In the genomic region with DNA sequence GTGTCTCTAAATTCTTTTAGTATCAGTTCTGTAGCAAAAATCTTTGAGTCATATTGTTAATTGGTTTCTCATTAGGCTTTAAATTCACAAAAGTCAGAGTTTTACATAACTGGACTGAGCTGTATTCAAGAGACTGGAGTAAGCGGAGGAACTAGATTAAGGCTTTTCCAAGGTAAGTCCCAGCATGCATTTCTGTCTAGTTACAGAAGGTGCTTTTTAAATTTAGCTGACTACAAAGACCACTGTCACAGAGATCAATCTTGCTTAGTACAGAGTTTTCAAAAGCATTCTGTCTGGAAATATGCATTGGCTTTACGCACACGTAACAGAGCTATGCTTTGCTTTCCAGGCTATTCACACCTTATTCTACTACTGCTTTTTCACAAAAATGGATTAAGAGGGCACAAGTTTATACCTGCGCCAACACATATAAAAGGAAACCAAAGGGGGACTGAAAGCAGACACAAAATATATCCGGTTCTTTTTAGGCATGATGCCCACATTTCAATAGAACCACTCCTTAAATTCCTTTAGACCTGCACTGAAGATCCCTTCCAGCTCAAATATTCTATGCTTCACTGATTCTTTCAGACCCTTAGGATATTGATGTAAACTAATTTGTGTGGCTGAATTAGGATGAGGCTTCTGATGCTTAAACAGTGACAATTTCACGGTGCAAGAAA, we compare ENCODE assay signal across 25 cellular contexts.
"Had no signal": no experiment of that assay in that cellular context is flagged by ENCODE, and none has a peak within 500 bp of the region (broad histone marks: within the 10 kb centered on the region; RNA-seq: fewer than 3 reads in every experiment).

No MANE protein-coding gene starts in this region.

- H3K36me3 Mint-ChIP-seq: immature natural killer cell; naive B cell; stimulated activated naive B cell treated with anti-CD40 and anti-IgM and Interleukin-4, amounts not matched to agents 10 μg/mL and 1 μg/mL and 100 μg/mL, for 72 hours had no signal

- H3K4me3 Mint-ChIP-seq: dendritic cell treated with granulocyte-macrophage colony-stimulating factor and Interleukin-4, amounts not matched to agents 40 ng/mL and 50 ng/mL, for 4 days; effector memory CD8-positive, alpha-beta T cell; immature natural killer cell; naive B cell; nephron; stimulated activated naive B cell treated with anti-CD40 and anti-IgM and Interleukin-4, amounts not matched to agents 10 μg/mL and 1 μg/mL and 100 μg/mL, for 72 hours; stimulated activated naive CD8-positive, alpha-beta T cell treated with anti-CD3 and anti-CD28 coated beads, Interleukin-15, amount 100 ng/mL, for 72 hours had no signal

- ATAC-seq: effector memory CD8-positive, alpha-beta T cell; heart left ventricle; left cardiac atrium; lower lobe of right lung; psoas muscle; stimulated activated naive B cell treated with anti-CD40 and anti-IgM and Interleukin-4, amounts not matched to agents 10 μg/mL and 1 μg/mL and 100 μg/mL, for 72 hours; stimulated activated naive CD8-positive, alpha-beta T cell treated with anti-CD3 and anti-CD28 coated beads, Interleukin-15, amount 100 ng/mL, for 72 hours had no signal

- H3K9me3 Mint-ChIP-seq: effector memory CD8-positive, alpha-beta T cell; nephron; stimulated activated naive CD8-positive, alpha-beta T cell treated with anti-CD3 and anti-CD28 coated beads, Interleukin-15, amount 100 ng/mL, for 72 hours had no signal

- H3K27ac Mint-ChIP-seq: dendritic cell treated with granulocyte-macrophage colony-stimulating factor and Interleukin-4, amounts not matched to agents 40 ng/mL and 50 ng/mL, for 4 days; effector memory CD8-positive, alpha-beta T cell; immature natural killer cell; naive B cell; stimulated activated naive B cell treated with anti-CD40 and anti-IgM and Interleukin-4, amounts not matched to agents 10 μg/mL and 1 μg/mL and 100 μg/mL, for 72 hours; stimulated activated naive CD8-positive, alpha-beta T cell treated with anti-CD3 and anti-CD28 coated beads, Interleukin-15, amount 100 ng/mL, for 72 hours had no signal

- H3K4me3 ChIP-seq: heart left ventricle, left ventricle myocardium inferior, lower lobe of right lung, psoas muscle, sigmoid colon, skin epidermis, testis, tibial nerve had no signal

- H3K27me3 ChIP-seq: heart left ventricle, neutrophil, sigmoid colon, testis, tibial nerve had no signal

- H3K4me1 ChIP-seq: heart left ventricle, left ventricle myocardium inferior, lower lobe of right lung, psoas muscle, sigmoid colon, testis, tibial nerve had no signal

- H3K36me3 ChIP-seq: heart left ventricle, left ventricle myocardium inferior, lower lobe of right lung, neutrophil, sigmoid colon, tibial nerve had no signal

- H3K9me3 ChIP-seq: lower lobe of right lung, neutrophil, psoas muscle, sigmoid colon, testis, tibial nerve had no signal

- FAIRE-seq: colon, frontal cortex, kidney had no signal

- H3K27me3 Mint-ChIP-seq: dendritic cell treated with granulocyte-macrophage colony-stimulating factor and Interleukin-4, amounts not matched to agents 40 ng/mL and 50 ng/mL, for 4 days; stimulated activated naive B cell treated with anti-CD40 and anti-IgM and Interleukin-4, amounts not matched to agents 10 μg/mL and 1 μg/mL and 100 μg/mL, for 72 hours had no signal

- H3K4me1 Mint-ChIP-seq: immature natural killer cell; naive B cell; nephron; stimulated activated naive B cell treated with anti-CD40 and anti-IgM and Interleukin-4, amounts not matched to agents 10 μg/mL and 1 μg/mL and 100 μg/mL, for 72 hours; stimulated activated naive CD8-positive, alpha-beta T cell treated with anti-CD3 and anti-CD28 coated beads, Interleukin-15, amount 100 ng/mL, for 72 hours had no signal

- H3K27ac ChIP-seq: heart left ventricle, left ventricle myocardium inferior, lower lobe of right lung, neutrophil, psoas muscle, sigmoid colon, skin epidermis, testis, tibial nerve had no signal

- DNase-seq: cerebellar nuclear complex; effector memory CD8-positive, alpha-beta T cell; erythroblast; heart left ventricle; immature natural killer cell; kidney; left cardiac atrium; left ventricle myocardium inferior; lower lobe of right lung; mesenchymal stem cell; naive B cell; psoas muscle; sigmoid colon; stimulated activated CD4-positive, alpha-beta T cell treated with anti-CD3 and anti-CD28 coated beads, Interleukin-2, amount 100 ng/mL, for 24 hours; stimulated activated CD4-positive, alpha-beta T cell treated with anti-CD3 and anti-CD28 coated beads, Interleukin-4, amount 100 ng/mL, for 4 hours; stimulated activated naive B cell treated with anti-CD40 and anti-IgM and Interleukin-4, amounts not matched to agents 10 μg/mL and 1 μg/mL and 100 μg/mL, for 72 hours; stimulated activated naive CD8-positive, alpha-beta T cell treated with anti-CD3 and anti-CD28 coated beads, Interleukin-15, amount 100 ng/mL, for 72 hours; testis had no signal
